Comparison of ENCODE assay signal across 8 cellular contexts in genomic region chr12:123131879-123132402, GRCh38. TPM values are rescaled to one million over a fixed set of nuclear protein-coding genes. Genes with fewer than 3 reads are reported as not detected.
A peak's percentile ranks its signal among the peaks of the same experiment; 100 is the strongest.
DNase-seq lines count a peak whose midpoint lies in the region; ATAC-seq and TF ChIP-seq lines count a peak whose summit lies in the region.

No MANE protein-coding gene starts in this region.

- POLR2A ChIA-PET in A673 (lab: Charles Lee; ENCODE audit: low non-redundant PET) = no interaction called here

- CTCF ChIA-PET in A673 (lab: Charles Lee) = no interaction called here

- H3K36me3 ChIP-seq in heart right ventricle (no peaks in the 10 kb centered on the region), thyroid gland (no peaks in the 10 kb centered on the region), A673 (ENCODE audit: insufficient read depth, low read length, poor library complexity, severe bottlenecking) (no peaks in the 10 kb centered on the region)

- H3K4me3 ChIP-seq in heart right ventricle (no peak overlapping the region), thyroid gland (replicated peaks in 1 of 3) (no peak overlapping the region), A673 (ENCODE audit: low read depth, low read length, poor library complexity, severe bottlenecking) (no peak overlapping the region)

- no peaks in the 10 kb centered on the region for H3K9me3 ChIP-seq in heart right ventricle
- H3K9me3 ChIP-seq in thyroid gland = no peaks in the 10 kb centered on the region
- no peaks in the 10 kb centered on the region for H3K9me3 ChIP-seq in A673 (ENCODE audit: low read depth, low read length, poor library complexity, severe bottlenecking)

- DNase-seq in activated gamma-delta T cell treated with Interleukin-2 at 50 U/mL for 16 hours (peak; percentile 25), activated gamma-delta T cell (lab: John Stamatoyannopoulos, UW) (no peak), heart right ventricle (no peak), thyroid gland (peak; percentile 68 to 81), A673 (ENCODE audit: low spot score) (no peak), substantia nigra (lab: John Stamatoyannopoulos, UW) (no peak)

- 52 to 62% methylated on average over 12 of the region's 12 CpGs for WGBS in heart right ventricle, 2 donors
- WGBS in thyroid gland, 2 donors = 59 to 79% methylated on average over 2 to 12 of the region's 12 CpGs

- H3K27me3 ChIP-seq in heart right ventricle (no peaks in the 10 kb centered on the region), thyroid gland (no peaks in the 10 kb centered on the region), A673 (replicated peaks; ENCODE audit: insufficient read depth, low read depth, low read length, poor library complexity) (no peaks in the 10 kb centered on the region)

- peak in 1 of 2 donors; percentile 68 for TF ChIP-seq POLR2A in thyroid gland (IDR thresholded peaks at IDR 0.05)

- intact Hi-C loops in heart right ventricle (cut with DNase I) = loop anchor here in 1 of 10 donors (1.0 kb wide), 1 partner anchor 13 kb away; no protein-coding TSS in a partner anchor
- intact Hi-C loops in thyroid gland (cut with DNase I) = no loop called here
- intact Hi-C loops in A673 (cut with micrococcal nuclease; ENCODE audit: unreplicated experiment) = no loop called here

- H3K27ac ChIP-seq in heart right ventricle (peak overlapping the region in 9 of 10 donors; percentile 49 to 81 (median 65)), thyroid gland (peak overlapping the region; percentile 73 to 77 (median 76)), A673 (ENCODE audit: low read depth, low read length, poor library complexity, severe bottlenecking) (no peak overlapping the region), substantia nigra (ENCODE audit: low read depth, low read length, poor library complexity, severe bottlenecking) (no peak overlapping the region)

- TF ChIP-seq CTCF in heart right ventricle (IDR thresholded peaks at IDR 0.05) = no peak
- TF ChIP-seq CTCF in thyroid gland (IDR thresholded peaks at IDR 0.05) = no peak
- TF ChIP-seq CTCF in A673 (conservative IDR thresholded peaks at IDR 0.05; ENCODE audit: low read depth, low read length) = no peak

- peak; percentile 86 for ATAC-seq in activated CD4-positive, CD25-positive, alpha-beta regulatory T cell treated with anti-CD3 and anti-CD28 coated beads, Interleukin-2, amount 50 U/mL, for 24 hours
- ATAC-seq in heart right ventricle (peak; percentile 21 to 84 (median 68)), HG02884 (IDR thresholded peaks at IDR 0.05; ENCODE audit: unreplicated experiment) (no peak)

- no TSS peak for BruUV-seq in A673 (replicated peaks; lab: Mats Ljungman, UMichigan)

- H3K4me1 ChIP-seq in heart right ventricle (peaks cover 0 to 36% (median 24%) of the 10 kb centered on the region in 9 donors), thyroid gland (peaks cover 36 to 53% of the 10 kb centered on the region in 2 donors), A673 (ENCODE audit: insufficient read depth, low read length, poor library complexity, severe bottlenecking) (no peaks in the 10 kb centered on the region)

RNA-seq across cellular contexts. Expression of gene PITPNM2, which starts 18.9 kb away (rescaled TPM):
- total RNA-seq in heart right ventricle (10 to 100 TPM; 13.3 to 32.7 (median 18.7) TPM), thyroid gland (10 to 100 TPM in 2 of 4 donors, 1 to 10 TPM in 2; 4.1 to 22.4 (median 9.3) TPM), A673 (2021) (6.4 and 8.9 TPM in 2 replicates)
- 10 to 100 TPM in 1 of 2 donors, 1 to 10 TPM in 1; 5.6 to 16.5 TPM for polyA plus RNA-seq in heart right ventricle

Comparison
In these comparisons a context has a peak if more than half of its experiments do, and no peak if none do; other contexts are left out.
1. DNase-seq: peak in activated gamma-delta T cell treated with Interleukin-2 at 50 U/mL for 16 hours (single experiment) and thyroid gland (2 of 2); none in activated gamma-delta T cell (single experiment), heart right ventricle (0 of 2), A673 (single experiment) and substantia nigra (0 of 49).
2. H3K27ac ChIP-seq: peak in heart right ventricle (9 of 10) and thyroid gland (3 of 3); none in A673 (single experiment) and substantia nigra (single experiment).